In genomic region chrX:1231850-1232505, GRCh38 we compare ENCODE assay signal across 22 cellular contexts. TPM values are rescaled to one million over a fixed set of nuclear protein-coding genes. Genes with fewer than 3 reads are reported as not detected.
DNase-seq lines count a peak whose midpoint lies in the region; ATAC-seq and TF ChIP-seq lines count a peak whose summit lies in the region.
"Had no signal": no experiment of that assay in that cellular context is flagged by ENCODE, and none has a peak within 500 bp of the region (broad histone marks: within the 10 kb centered on the region; RNA-seq: fewer than 3 reads in every experiment).

No MANE protein-coding gene starts in this region.

- peaks cover 8% of the 10 kb centered on the region for H3K4me1 ChIP-seq in Loucy (ENCODE audit: insufficient read depth, low read length, poor library complexity, severe bottlenecking)
- no peaks in the 10 kb centered on the region for H3K4me1 ChIP-seq in sigmoid colon
- H3K4me1 ChIP-seq in vagina: no peaks in the 10 kb centered on the region
- H3K4me1 ChIP-seq: foreskin keratinocyte, left ventricle myocardium inferior, transverse colon had no signal

- H3K4me3 ChIP-seq in Loucy (ENCODE audit: low read length, poor library complexity, severe bottlenecking) (peak overlapping the region; percentile 41), sigmoid colon (no peak overlapping the region), vagina (no peak overlapping the region)
- H3K4me3 ChIP-seq: hepatocyte, left ventricle myocardium inferior, transverse colon had no signal

- H3K9me2 ChIP-seq in Loucy (replicated peaks; ENCODE audit: low read depth, low read length): no peaks in the 10 kb centered on the region

- no peak overlapping the region for H3K27ac Mint-ChIP-seq in activated naive CD8-positive, alpha-beta T cell
- H3K27ac Mint-ChIP-seq in activated naive CD8-positive, alpha-beta T cell treated with anti-CD3 and anti-CD28 coated beads for 36 hours: no peak overlapping the region
- H3K27ac Mint-ChIP-seq: activated CD4-positive, alpha-beta memory T cell treated with anti-CD3 and anti-CD28 coated beads, Interleukin-2, amount 10 ng/mL, durations not matched to agents 7 days and 5 days; H9; progenitor cell of endocrine pancreas; stimulated activated naive CD8-positive, alpha-beta T cell treated with anti-CD3 and anti-CD28 coated beads, Interleukin-15, Interleukin-2, amounts not matched to agents 100 ng/mL and 50 ng/mL, for 24 hours had no signal

- TF ChIP-seq CTCF in Loucy (conservative IDR thresholded peaks at IDR 0.05; ENCODE audit: low read length) (no peak), sigmoid colon (IDR thresholded peaks at IDR 0.05) (no peak), vagina (IDR thresholded peaks at IDR 0.05) (no peak)

- no peak for ATAC-seq in HG03469 (IDR thresholded peaks at IDR 0.05; ENCODE audit: unreplicated experiment)
- ATAC-seq: foreskin keratinocyte had no signal

- no peak for TF ChIP-seq EP300 in sigmoid colon (IDR thresholded peaks at IDR 0.05)

- peak overlapping the region; percentile 42 for H3K4me2 ChIP-seq in Loucy (ENCODE audit: low read depth, low read length, poor library complexity, severe bottlenecking)
- H3K4me2 ChIP-seq: hepatocyte had no signal

- no peak for TF ChIP-seq POLR2A in sigmoid colon (IDR thresholded peaks at IDR 0.05)
- no peak for TF ChIP-seq POLR2A in vagina (IDR thresholded peaks at IDR 0.05)

- no peak for DNase-seq in activated naive CD8-positive, alpha-beta T cell treated with anti-CD3 and anti-CD28 coated beads for 36 hours
- peak; percentile 19 for DNase-seq in activated effector memory CD4-positive, alpha-beta T cell treated with Interleukin-2 at 50 U/mL for 16 hours
- peak; percentile 9 for DNase-seq in sigmoid colon
- DNase-seq in vagina (ENCODE audit: extremely low spot score in 2 of 2): no peak
- DNase-seq: activated CD4-positive, alpha-beta memory T cell treated with anti-CD3 and anti-CD28 coated beads, Interleukin-2, amount 10 ng/mL, durations not matched to agents 7 days and 5 days; caudate nucleus; foreskin keratinocyte; H9; left ventricle myocardium inferior; NCI-H1436 treated with DMSO at 0.1 percent for 48 hours; NCI-H524; stimulated activated CD4-positive, alpha-beta T cell treated with anti-CD3 and anti-CD28 coated beads, Interleukin-2, amount 100 ng/mL, for 24 hours; transverse colon had no signal

- no peak overlapping the region; the same call in 1 of the 2 replicates for H2AFZ ChIP-seq in Loucy (ENCODE audit: low read length)
- H2AFZ ChIP-seq: hepatocyte had no signal

- H3K36me3 ChIP-seq in Loucy (ENCODE audit: insufficient read depth, low read length) (no peaks in the 10 kb centered on the region), sigmoid colon (no peaks in the 10 kb centered on the region), vagina (no peaks in the 10 kb centered on the region)
- H3K36me3 ChIP-seq: left ventricle myocardium inferior, transverse colon had no signal

- H3K9ac ChIP-seq in Loucy (ENCODE audit: low read depth, low read length, poor library complexity, severe bottlenecking): peak overlapping the region; percentile 69

- H3K4me1 Mint-ChIP-seq in activated naive CD8-positive, alpha-beta T cell (ENCODE audit: low read depth): peaks cover 22% of the 10 kb centered on the region
- H3K4me1 Mint-ChIP-seq in activated naive CD8-positive, alpha-beta T cell treated with anti-CD3 and anti-CD28 coated beads for 36 hours: peaks cover 7% of the 10 kb centered on the region

- no peaks in the 10 kb centered on the region for H3K36me3 Mint-ChIP-seq in activated naive CD8-positive, alpha-beta T cell
- no peaks in the 10 kb centered on the region for H3K36me3 Mint-ChIP-seq in activated naive CD8-positive, alpha-beta T cell treated with anti-CD3 and anti-CD28 coated beads for 36 hours

- intact Hi-C loops in sigmoid colon (cut with DNase I): no loop called here
- intact Hi-C loops in vagina (cut with DNase I): no loop called here

- H3K27me3 Mint-ChIP-seq in activated naive CD8-positive, alpha-beta T cell: no peaks in the 10 kb centered on the region
- H3K27me3 Mint-ChIP-seq in activated naive CD8-positive, alpha-beta T cell treated with anti-CD3 and anti-CD28 coated beads for 36 hours: no peaks in the 10 kb centered on the region
- H3K27me3 Mint-ChIP-seq: progenitor cell of endocrine pancreas had no signal

- H3F3A ChIP-seq in Loucy (ENCODE audit: low read depth): no peaks in the 10 kb centered on the region

- H3K9me3 ChIP-seq in Loucy (ENCODE audit: insufficient read depth, low read depth, low read length): no peaks in the 10 kb centered on the region
- H3K9me3 ChIP-seq in sigmoid colon: no peaks in the 10 kb centered on the region
- no peaks in the 10 kb centered on the region for H3K9me3 ChIP-seq in vagina
- H3K9me3 ChIP-seq: transverse colon had no signal

- H3K27me3 ChIP-seq in Loucy (ENCODE audit: insufficient read depth, low read length, poor library complexity, severe bottlenecking): no peaks in the 10 kb centered on the region
- H3K27me3 ChIP-seq in sigmoid colon: no peaks in the 10 kb centered on the region
- H3K27me3 ChIP-seq in vagina: no peaks in the 10 kb centered on the region
- H3K27me3 ChIP-seq: foreskin keratinocyte, hepatocyte, transverse colon had no signal

- no peak overlapping the region for H3K27ac ChIP-seq in sigmoid colon
- H3K27ac ChIP-seq in vagina: no peak overlapping the region
- H3K27ac ChIP-seq: foreskin keratinocyte, hepatocyte, left ventricle myocardium inferior, transverse colon had no signal

- WGBS in sigmoid colon, 2 donors: 57 to 81% methylated on average over 17 of the region's 17 CpGs

- no peaks in the 10 kb centered on the region for H3K79me2 ChIP-seq in Loucy (ENCODE audit: insufficient read depth, low read length)
- H3K79me2 ChIP-seq: hepatocyte had no signal

- no peaks in the 10 kb centered on the region for H4K20me1 ChIP-seq in Loucy (ENCODE audit: insufficient read depth, low read length, poor library complexity, severe bottlenecking)

- H3K9me3 Mint-ChIP-seq in activated naive CD8-positive, alpha-beta T cell (ENCODE audit: low read depth): no peaks in the 10 kb centered on the region
- H3K9me3 Mint-ChIP-seq in activated naive CD8-positive, alpha-beta T cell treated with anti-CD3 and anti-CD28 coated beads for 36 hours: peaks cover 3% of the 10 kb centered on the region

- H3K4me3 Mint-ChIP-seq in activated naive CD8-positive, alpha-beta T cell: peak overlapping the region; percentile 30
- no peak overlapping the region for H3K4me3 Mint-ChIP-seq in activated naive CD8-positive, alpha-beta T cell treated with anti-CD3 and anti-CD28 coated beads for 36 hours
- H3K4me3 Mint-ChIP-seq: activated CD4-positive, alpha-beta memory T cell treated with anti-CD3 and anti-CD28 coated beads, Interleukin-2, amount 10 ng/mL, durations not matched to agents 7 days and 5 days; H9; stimulated activated naive CD8-positive, alpha-beta T cell treated with anti-CD3 and anti-CD28 coated beads, Interleukin-15, Interleukin-2, amounts not matched to agents 100 ng/mL and 50 ng/mL, for 24 hours had no signal

RNA-seq across cellular contexts. Expression of gene CRLF2, which starts 19.5 kb away (rescaled TPM):
- total RNA-seq in activated naive CD8-positive, alpha-beta T cell treated with anti-CD3 and anti-CD28 coated beads for 36 hours: under 1 TPM; 0.40 to 0.52 TPM
- total RNA-seq in sigmoid colon: 1 to 10 TPM in 1 of 4 donors, under 1 TPM in 2, not detected in 1; 0.41 to 1.1 (median 0.71) TPM
- polyA plus RNA-seq in sigmoid colon: under 1 TPM in 1 of 3 donors, not detected in 2; 0.77 TPM
- not detected for total RNA-seq in vagina
- total RNA-seq: epithelial cell of proximal tubule, foreskin keratinocyte, H9, hepatocyte, left ventricle myocardium inferior, progenitor cell of endocrine pancreas had no signal
- polyA plus RNA-seq: aorta, foreskin keratinocyte, hepatocyte, neural cell had no signal

RNA-seq across cellular contexts. Expression of gene CSF2RA, which starts 36.6 kb away (rescaled TPM):
- total RNA-seq in activated naive CD8-positive, alpha-beta T cell treated with anti-CD3 and anti-CD28 coated beads for 36 hours: not detected
- total RNA-seq in sigmoid colon (1 to 10 TPM; 3.4 to 8.6 (median 5.7) TPM), vagina (1.7 TPM)
- polyA plus RNA-seq in sigmoid colon: 10 to 100 TPM in 1 of 3 donors, 1 to 10 TPM in 2; 4.2 to 14.1 (median 9.4) TPM
- total RNA-seq: epithelial cell of proximal tubule, foreskin keratinocyte had no signal
- polyA plus RNA-seq: foreskin keratinocyte had no signal

Comparison
In these comparisons a context has a peak if more than half of its experiments do, and no peak if none do; other contexts are left out.
1. DNase-seq: peak in activated effector memory CD4-positive, alpha-beta T cell treated with Interleukin-2 at 50 U/mL for 16 hours (single experiment) and sigmoid colon (single experiment); none in activated naive CD8-positive, alpha-beta T cell treated with anti-CD3 and anti-CD28 coated beads for 36 hours (single experiment) and vagina (0 of 2).